ENCODE assay signal across 1 cellular context in genomic region chr17:21275579-21276339, GRCh38.
TF ChIP-seq lines count a peak whose summit lies in the region.

No MANE protein-coding gene starts in this region.

TF ChIP-seq in HepG2, 621 proteins besides CTCF, POLR2A, EP300 and RAD21 (continued from another document and continues in another):
- TF ChIP-seq SNAI1 (CRISPR knock-in tag; IDR thresholded peaks at IDR 0.05; ENCODE audit: borderline replicate concordance) (0 out of 2 replicates have a peak, but pooled peaks have one; percentile 50), ZNF777 (CRISPR knock-in tag; IDR thresholded peaks at IDR 0.05) (peak; percentile 51), ZNF234 (CRISPR knock-in tag; conservative IDR thresholded peaks at IDR 0.05) (no peak; the same call in 1 of the 2 replicates), ZBED4 (CRISPR knock-in tag; IDR thresholded peaks at IDR 0.05; ENCODE audit: borderline replicate concordance) (0 out of 2 replicates have a peak, but pooled peaks have one; percentile 61), THAP11 (CRISPR knock-in tag; IDR thresholded peaks at IDR 0.05) (peak; percentile 36; the same call in 1 of the 2 replicates), RFXAP (CRISPR knock-in tag; IDR thresholded peaks at IDR 0.05; ENCODE audit: borderline replicate concordance) (peak; percentile 47; the same call in 1 of the 2 replicates), ZNF768 (CRISPR knock-in tag; IDR thresholded peaks at IDR 0.05) (peak; percentile 46; the same call in 1 of the 2 replicates), ZSCAN12 (CRISPR knock-in tag; IDR thresholded peaks at IDR 0.05) (no peak), TFAP4 (IDR thresholded peaks at IDR 0.05; ENCODE audit: borderline replicate concordance, low read depth) (no peak; the same call in 1 of the 2 replicates), ZBTB4 (CRISPR knock-in tag; IDR thresholded peaks at IDR 0.05; ENCODE audit: borderline replicate concordance) (no peak), SIN3A (IDR thresholded peaks at IDR 0.05; ENCODE audit: borderline replicate concordance, low read depth, low read length) (no peak), ETS1 (CRISPR knock-in tag; IDR thresholded peaks at IDR 0.05) (0 out of 2 replicates have a peak, but pooled peaks have one; percentile 31), ZNF30 (CRISPR knock-in tag; IDR thresholded peaks at IDR 0.05) (peak; percentile 75; the same call in 1 of the 2 replicates), THAP8 (CRISPR knock-in tag; IDR thresholded peaks at IDR 0.05; ENCODE audit: borderline replicate concordance) (peak; percentile 96), SP2 (CRISPR knock-in tag; IDR thresholded peaks at IDR 0.05) (peak; percentile 49; the same call in 1 of the 2 replicates), PRDM15 (CRISPR knock-in tag; IDR thresholded peaks at IDR 0.05) (peak; percentile 35; the same call in 1 of the 2 replicates), RNF2 (conservative IDR thresholded peaks at IDR 0.05; ENCODE audit: low read depth) (0 out of 2 replicates have a peak, but pooled peaks have one; percentile 79), ZNF414 (CRISPR knock-in tag; IDR thresholded peaks at IDR 0.05) (no peak), SKI (IDR thresholded peaks at IDR 0.05; ENCODE audit: partially characterized antibody) (peak; percentile 7), ZNF792 (CRISPR knock-in tag; IDR thresholded peaks at IDR 0.05) (0 out of 2 replicates have a peak, but pooled peaks have one; percentile 24), ZNF18 (CRISPR knock-in tag; IDR thresholded peaks at IDR 0.05; ENCODE audit: insufficient replicate concordance) (peak; percentile 51), ZNF446 (CRISPR knock-in tag; IDR thresholded peaks at IDR 0.05) (peak; percentile 89; the same call in 1 of the 2 replicates), ZNF350 (CRISPR knock-in tag; IDR thresholded peaks at IDR 0.05; ENCODE audit: borderline replicate concordance, low read depth) (peak; percentile 65; the same call in 1 of the 2 replicates), ZNF362 (CRISPR knock-in tag; IDR thresholded peaks at IDR 0.05; ENCODE audit: borderline replicate concordance) (no peak), NFYB (CRISPR knock-in tag; IDR thresholded peaks at IDR 0.05) (peak; percentile 89), ZNF788 (CRISPR knock-in tag; IDR thresholded peaks at IDR 0.05; ENCODE audit: borderline replicate concordance) (peak; percentile 29; the same call in 1 of the 2 replicates), RARA (CRISPR knock-in tag; IDR thresholded peaks at IDR 0.05) (peak; percentile 5; the same call in 1 of the 2 replicates), ZSCAN31 (CRISPR knock-in tag; IDR thresholded peaks at IDR 0.05; ENCODE audit: low read depth) (peak; percentile 77; the same call in 1 of the 2 replicates), ZNF563 (CRISPR knock-in tag; IDR thresholded peaks at IDR 0.05) (no peak), ZBTB7A (CRISPR knock-in tag; IDR thresholded peaks at IDR 0.05) (peak; percentile 56; the same call in 1 of the 2 replicates), ZNF607 (CRISPR knock-in tag; IDR thresholded peaks at IDR 0.05; ENCODE audit: borderline replicate concordance) (peak; percentile 93), ZNF790 (CRISPR knock-in tag; IDR thresholded peaks at IDR 0.05; ENCODE audit: borderline replicate concordance) (0 out of 2 replicates have a peak, but pooled peaks have one; percentile 79), ZNF670 (CRISPR knock-in tag; IDR thresholded peaks at IDR 0.05; ENCODE audit: borderline replicate concordance) (peak; percentile 87; the same call in 1 of the 2 replicates), NR3C1 (CRISPR knock-in tag; IDR thresholded peaks at IDR 0.05) (no peak), ZFP41 (CRISPR knock-in tag; IDR thresholded peaks at IDR 0.05; ENCODE audit: borderline replicate concordance) (peak; percentile 62; the same call in 1 of the 2 replicates), ZBTB8A (CRISPR knock-in tag; IDR thresholded peaks at IDR 0.05; ENCODE audit: borderline replicate concordance, low read depth) (no peak), RBAK (CRISPR knock-in tag; IDR thresholded peaks at IDR 0.05) (no peak), MAZ (IDR thresholded peaks at IDR 0.05; ENCODE audit: borderline replicate concordance, low read depth, low read length) (no peak), MAZ (CRISPR knock-in tag; IDR thresholded peaks at IDR 0.05; ENCODE audit: low read depth) (peak; percentile 79), FOXO1 (CRISPR knock-in tag; IDR thresholded peaks at IDR 0.05) (peak; percentile 41; the same call in 1 of the 2 replicates), PHF21A (CRISPR knock-in tag; IDR thresholded peaks at IDR 0.05) (peak; percentile 52; the same call in 1 of the 2 replicates)
